8 cellular contexts compared by ENCODE assay signal in the genomic region with DNA sequence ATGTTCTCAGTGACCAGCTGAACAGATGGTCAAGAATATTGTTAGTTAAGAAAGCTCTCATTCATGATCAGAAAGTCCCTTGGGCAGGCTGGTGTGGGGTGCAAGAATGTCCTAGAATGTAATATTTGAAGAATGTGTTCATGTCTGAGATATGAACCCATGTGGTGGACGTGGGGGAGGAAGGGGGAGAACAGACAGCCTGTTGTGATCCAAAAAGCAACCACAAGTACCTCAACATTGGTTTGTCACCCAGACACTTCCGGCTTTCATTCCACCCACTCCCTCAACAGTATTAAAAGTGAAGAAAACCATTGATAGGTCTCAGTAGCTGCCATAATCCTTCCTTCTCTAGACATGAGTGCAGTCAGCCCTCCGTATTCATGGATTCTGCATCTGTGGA.
DNase-seq lines count a peak whose midpoint lies in the region; ATAC-seq and TF ChIP-seq lines count a peak whose summit lies in the region.

No MANE protein-coding gene starts in this region.

- no peaks in the 10 kb centered on the region for H3K9me3 ChIP-seq in AG04450 (ENCODE audit: control insufficient read depth, insufficient read depth, low read length)

- no peaks in the 10 kb centered on the region for H3K36me3 Mint-ChIP-seq in activated CD4-positive, alpha-beta memory T cell treated with anti-CD3 and anti-CD28 coated beads for 36 hours

- POLR2A ChIA-PET in AG04450 (lab: Yijun Ruan, JAX): no interaction called here
- POLR2A ChIA-PET in activated CD4-positive, alpha-beta memory T cell treated with anti-CD3 and anti-CD28 coated beads for 36 hours (lab: Charles Lee): interaction anchor here (0.7 kb wide), 2 partner anchors 45 to 1314 kb away, joined by 3 read pairs; no protein-coding TSS in a partner anchor

- peak overlapping the region; percentile 23 for H3K27ac ChIP-seq in AG04450 (ENCODE audit: low read depth, low read length)

- peak overlapping the region; percentile 60 for H3K27ac Mint-ChIP-seq in activated CD4-positive, alpha-beta memory T cell treated with anti-CD3 and anti-CD28 coated beads for 36 hours

- no peaks in the 10 kb centered on the region for H3K27me3 ChIP-seq in AG04450 (ENCODE audit: control insufficient read depth, insufficient read depth, low read length)

- TF ChIP-seq CTCF in AG04450 (IDR thresholded peaks at IDR 0.05; ENCODE audit: low read depth, low read length) (no peak), fibroblast of villous mesenchyme (IDR thresholded peaks at IDR 0.05; ENCODE audit: insufficient read depth, low read depth, low read length) (no peak)

- H3K4me3 Mint-ChIP-seq in activated CD4-positive, alpha-beta memory T cell treated with anti-CD3 and anti-CD28 coated beads for 36 hours: no peak overlapping the region

- intact Hi-C loops in activated CD4-positive, alpha-beta memory T cell treated with anti-CD3 and anti-CD28 coated beads for 36 hours (cut with micrococcal nuclease): loop anchor here (1.0 to 2.0 kb wide), 5 partner anchors 23 to 214 kb away; no protein-coding TSS in a partner anchor

- CTCF ChIA-PET in AG04450 (lab: Charles Lee): interaction anchor here (2.7 kb wide), 1 partner anchor 22 kb away, joined by 7 read pairs; no protein-coding TSS in a partner anchor
- CTCF ChIA-PET in activated CD4-positive, alpha-beta memory T cell treated with anti-CD3 and anti-CD28 coated beads for 36 hours (lab: Charles Lee): interaction anchor here (0.6 to 1.4 kb wide), 2 partner anchors 24 to 49 kb away, joined by 3 read pairs; no protein-coding TSS in a partner anchor

- H3K4me1 Mint-ChIP-seq in activated CD4-positive, alpha-beta memory T cell treated with anti-CD3 and anti-CD28 coated beads for 36 hours (ENCODE audit: low read depth): peaks cover 29% of the 10 kb centered on the region

- peaks cover 28% of the 10 kb centered on the region for H3K27me3 Mint-ChIP-seq in activated CD4-positive, alpha-beta memory T cell treated with anti-CD3 and anti-CD28 coated beads for 36 hours

- no peaks in the 10 kb centered on the region for H3K9me3 Mint-ChIP-seq in activated CD4-positive, alpha-beta memory T cell treated with anti-CD3 and anti-CD28 coated beads for 36 hours

- ATAC-seq in GM19328 (IDR thresholded peaks at IDR 0.05; ENCODE audit: unreplicated experiment): peak; percentile 77
- ATAC-seq in HG03558 (IDR thresholded peaks at IDR 0.05; ENCODE audit: extremely low read depth, unreplicated experiment): peak; percentile 35

- H3K4me3 ChIP-seq in AG04450 (ENCODE audit: low read depth, low read length) (no peak overlapping the region), fibroblast of villous mesenchyme (ENCODE audit: low read depth, low read length) (no peak overlapping the region)

- no peak for DNase-seq in AG04450 (ENCODE audit: low read depth, low spot score)
- peak; percentile 85 for DNase-seq in activated CD4-positive, alpha-beta memory T cell treated with anti-CD3 and anti-CD28 coated beads for 36 hours
- DNase-seq in fibroblast of villous mesenchyme (ENCODE audit: low read depth): peak; percentile 84
- peak; percentile 52 to 60 for DNase-seq in stimulated activated CD8-positive, alpha-beta memory T cell treated with anti-CD3 and anti-CD28 coated beads, Interleukin-15, amount 100 ng/mL, for 48 hours (ENCODE audit: low read depth in 2 of 2)
- no peak for DNase-seq in inferior parietal cortex (ENCODE audit: extremely low spot score)
- DNase-seq in DMS114 treated with DMSO at 0.1 percent for 48 hours (lab: John Stamatoyannopoulos, UW; ENCODE audit: unreplicated experiment): no peak

Comparison
In these comparisons a context has a peak if more than half of its experiments do, and no peak if none do; other contexts are left out.
1. DNase-seq: peak in activated CD4-positive, alpha-beta memory T cell treated with anti-CD3 and anti-CD28 coated beads for 36 hours (single experiment), fibroblast of villous mesenchyme (single experiment) and stimulated activated CD8-positive, alpha-beta memory T cell treated with anti-CD3 and anti-CD28 coated beads, Interleukin-15, amount 100 ng/mL, for 48 hours (2 of 2); none in AG04450 (single experiment), inferior parietal cortex (single experiment) and DMS114 treated with DMSO at 0.1 percent for 48 hours (single experiment).